8 cellular contexts compared by ENCODE assay signal in the genomic region with DNA sequence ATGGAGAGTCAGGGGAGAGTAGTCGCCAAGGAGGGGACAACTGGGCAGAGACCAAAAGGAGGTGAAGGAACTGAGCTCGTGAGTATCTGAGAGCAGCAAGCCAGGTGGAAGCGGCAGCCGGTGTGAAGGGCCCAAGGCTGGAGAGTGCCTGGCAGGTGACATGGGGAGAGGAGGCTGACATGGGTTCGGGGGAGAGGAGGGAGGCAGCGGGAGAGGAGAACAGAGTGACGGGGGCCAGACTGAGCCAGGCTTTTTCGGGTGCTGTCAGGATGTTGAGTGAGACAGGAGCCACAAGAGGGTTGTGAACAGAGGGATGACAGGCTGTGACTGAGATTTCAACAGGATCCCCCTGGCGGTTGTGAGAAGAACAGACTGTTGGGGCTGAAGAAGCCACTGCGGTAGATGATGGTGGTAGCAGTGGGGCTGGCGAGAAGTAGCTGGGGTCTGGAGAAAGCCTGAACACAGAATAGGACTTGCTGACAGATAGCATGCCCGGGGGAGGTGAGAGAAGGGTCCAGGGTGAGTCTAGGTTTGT. TPM values are rescaled to one million over a fixed set of nuclear protein-coding genes. Genes with fewer than 3 reads are reported as not detected.
DNase-seq lines count a peak whose midpoint lies in the region; ATAC-seq and TF ChIP-seq lines count a peak whose summit lies in the region.
"Had no signal": no experiment of that assay in that cellular context is flagged by ENCODE, and none has a peak within 500 bp of the region (broad histone marks: within the 10 kb centered on the region; RNA-seq: fewer than 3 reads in every experiment).

No MANE protein-coding gene starts in this region.

- H3K79me2 ChIP-seq in OCI-LY3 (ENCODE audit: low read length), result peaks cover 38% of the 10 kb centered on the region

- H3K4me1 ChIP-seq in OCI-LY3 (ENCODE audit: low read length), result peaks cover 13% of the 10 kb centered on the region
- H3K4me1 ChIP-seq in left ventricle myocardium inferior, result peaks cover 27% of the 10 kb centered on the region
- peaks cover 27% of the 10 kb centered on the region for H3K4me1 ChIP-seq in CD8-positive, alpha-beta memory T cell (ENCODE audit: insufficient read depth, low read length)

- no peak overlapping the region for H2AFZ ChIP-seq in OCI-LY3 (ENCODE audit: low read depth, low read length)

- H3K9me3 Mint-ChIP-seq in CD8-positive, alpha-beta memory T cell, result no peaks in the 10 kb centered on the region

- peaks cover 39% of the 10 kb centered on the region for H3K36me3 ChIP-seq in OCI-LY3 (replicated peaks; ENCODE audit: low read depth, low read length)
- H3K36me3 ChIP-seq in left ventricle myocardium inferior, result peaks cover 18% of the 10 kb centered on the region
- H3K36me3 ChIP-seq in CD8-positive, alpha-beta memory T cell (ENCODE audit: insufficient read depth, low read length), result peaks cover 9% of the 10 kb centered on the region

- H3K27ac ChIP-seq in OCI-LY3 (ENCODE audit: low read length) (no peak overlapping the region), left ventricle myocardium inferior (replicated peaks) (no peak overlapping the region)
- H3K27ac ChIP-seq in CD8-positive, alpha-beta memory T cell (ENCODE audit: low read depth, low read length), result no peak overlapping the region
- H3K27ac ChIP-seq: epithelial cell of prostate had no signal

- peaks cover 0 to 16% of the 10 kb centered on the region in 2 donors for H3K27me3 Mint-ChIP-seq in CD8-positive, alpha-beta memory T cell

- H3K4me2 ChIP-seq in OCI-LY3 (ENCODE audit: low read length), result no peak overlapping the region

- peaks cover 26 to 51% (median 30%) of the 10 kb centered on the region in 3 donors for H3K4me1 Mint-ChIP-seq in CD8-positive, alpha-beta memory T cell

- peak; percentile 14 for DNase-seq in DMS114 treated with DMSO at 0.1 percent for 48 hours (lab: John Stamatoyannopoulos, UW; ENCODE audit: unreplicated experiment)
- DNase-seq in left ventricle myocardium inferior, result no peak
- DNase-seq in CD8-positive, alpha-beta memory T cell, result no peak
- no peak for DNase-seq in NCI-H2081 (lab: John Stamatoyannopoulos, UW)
- DNase-seq: upper lobe of left lung had no signal

- H4K20me1 ChIP-seq in OCI-LY3 (ENCODE audit: insufficient read depth, low read length), result no peaks in the 10 kb centered on the region

- H3K9ac ChIP-seq in OCI-LY3 (ENCODE audit: low read length), result no peak overlapping the region

- no peak for ATAC-seq in HG03521 (IDR thresholded peaks at IDR 0.05; ENCODE audit: unreplicated experiment)

- H3K9me3 ChIP-seq in OCI-LY3 (ENCODE audit: insufficient read depth, low read length), result no peaks in the 10 kb centered on the region
- H3K9me3 ChIP-seq in left ventricle myocardium inferior (replicated peaks), result no peaks in the 10 kb centered on the region
- H3K9me3 ChIP-seq in CD8-positive, alpha-beta memory T cell (ENCODE audit: low read length), result no peaks in the 10 kb centered on the region

- H3K27ac Mint-ChIP-seq in CD8-positive, alpha-beta memory T cell, result peak overlapping the region in 4 of 8 donors; percentile 3 to 72 (median 18)

- CTCF ChIA-PET in CD8-positive, alpha-beta memory T cell (lab: Charles Lee), result no interaction called here

- H3K4me3 ChIP-seq in OCI-LY3 (ENCODE audit: low read length), result no peak overlapping the region
- H3K4me3 ChIP-seq in left ventricle myocardium inferior, result no peak overlapping the region
- H3K4me3 ChIP-seq in CD8-positive, alpha-beta memory T cell (ENCODE audit: low read length), result no peak overlapping the region
- H3K4me3 ChIP-seq: upper lobe of left lung had no signal

- H3K36me3 Mint-ChIP-seq in CD8-positive, alpha-beta memory T cell, result peaks cover 2 to 62% (median 11%) of the 10 kb centered on the region in 3 donors

- no peaks in the 10 kb centered on the region for H3K27me3 ChIP-seq in OCI-LY3 (ENCODE audit: low read depth, low read length)
- H3K27me3 ChIP-seq in left ventricle myocardium inferior (ENCODE audit: low read depth), result no peaks in the 10 kb centered on the region
- H3K27me3 ChIP-seq in CD8-positive, alpha-beta memory T cell (ENCODE audit: insufficient read depth, low read length, poor library complexity, severe bottlenecking), result no peaks in the 10 kb centered on the region
- H3K27me3 ChIP-seq: upper lobe of left lung had no signal

- intact Hi-C loops in left ventricle myocardium inferior (cut with micrococcal nuclease), result no loop called here

- POLR2A ChIA-PET in CD8-positive, alpha-beta memory T cell (lab: Charles Lee), result no interaction called here

- 0 out of 2 replicates have a peak, but pooled peaks have one; percentile 21 for TF ChIP-seq CTCF in OCI-LY3 (IDR thresholded peaks at IDR 0.05; ENCODE audit: low read depth, low read length)
- peak; percentile 55 for TF ChIP-seq CTCF in left ventricle myocardium inferior (IDR thresholded peaks at IDR 0.05; ENCODE audit: borderline replicate concordance)

- peak overlapping the region in 1 of 7 donors; percentile 2 for H3K4me3 Mint-ChIP-seq in CD8-positive, alpha-beta memory T cell

RNA-seq across cellular contexts. Expression of a gene that starts 5.7 kb away (rescaled TPM):
- total RNA-seq in left ventricle myocardium inferior, result 21.3 TPM
- total RNA-seq in CD8-positive, alpha-beta memory T cell, result 10 to 100 TPM; 60.8 to 62.3 TPM
- polyA plus RNA-seq in CD8-positive, alpha-beta memory T cell, result 21.9 TPM

RNA-seq across cellular contexts. Expression of a gene that starts 14.4 kb away (rescaled TPM):
- 93.5 TPM for total RNA-seq in left ventricle myocardium inferior
- total RNA-seq in CD8-positive, alpha-beta memory T cell, result 100 to 1,000 TPM; 159 to 168 TPM
- polyA plus RNA-seq in CD8-positive, alpha-beta memory T cell, result 286 TPM

RNA-seq across cellular contexts. Expression of a gene that starts 14.9 kb away (rescaled TPM):
- 3.0 TPM for total RNA-seq in left ventricle myocardium inferior
- 1 to 10 TPM; 1.8 to 2.3 TPM for total RNA-seq in CD8-positive, alpha-beta memory T cell
- 1.4 TPM for polyA plus RNA-seq in CD8-positive, alpha-beta memory T cell

RNA-seq across cellular contexts. Expression of a gene that starts 25.0 kb away (rescaled TPM):
- 13.9 TPM for total RNA-seq in left ventricle myocardium inferior
- under 1 TPM; 0.35 to 0.60 TPM for total RNA-seq in CD8-positive, alpha-beta memory T cell
- polyA plus RNA-seq in CD8-positive, alpha-beta memory T cell, result 0.94 TPM
